1 cellular context compared by ENCODE assay signal in genomic region chr10:29663718-29664117, GRCh38.
TF ChIP-seq lines count a peak whose summit lies in the region.

No MANE protein-coding gene starts in this region.

TF ChIP-seq in WTC11, 78 proteins besides CTCF, POLR2A, EP300 and RAD21:
- TF ChIP-seq AFF4 (CRISPR knock-in tag; IDR thresholded peaks at IDR 0.05; ENCODE audit: borderline replicate concordance) (no peak), TP53 (CRISPR knock-in tag; IDR thresholded peaks at IDR 0.05) (no peak), GTF2I (CRISPR knock-in tag; conservative IDR thresholded peaks at IDR 0.05) (no peak), FOXJ3 (CRISPR knock-in tag; IDR thresholded peaks at IDR 0.05; ENCODE audit: borderline replicate concordance) (no peak), ZBTB43 (CRISPR knock-in tag; IDR thresholded peaks at IDR 0.05) (no peak), ZNF138 (CRISPR knock-in tag; conservative IDR thresholded peaks at IDR 0.05) (no peak), FOXP1 (CRISPR knock-in tag; IDR thresholded peaks at IDR 0.05; ENCODE audit: borderline replicate concordance) (no peak), JUN (CRISPR knock-in tag; IDR thresholded peaks at IDR 0.05) (no peak)
